ENCODE assay signal across 10 cellular contexts in genomic region chr20:10857362-10858070, GRCh38.
A peak's percentile ranks its signal among the peaks of the same experiment; 100 is the strongest.
DNase-seq lines count a peak whose midpoint lies in the region; ATAC-seq and TF ChIP-seq lines count a peak whose summit lies in the region.
"Had no signal": no experiment of that assay in that cellular context is flagged by ENCODE, and none has a peak within 500 bp of the region (broad histone marks: within the 10 kb centered on the region; RNA-seq: fewer than 3 reads in every experiment).

No MANE protein-coding gene starts in this region.

- H3K9me3 ChIP-seq in right atrium auricular region (no peaks in the 10 kb centered on the region), duodenal mucosa (ENCODE audit: control insufficient read depth in 1 of 2, low read length in 2 of 2) (no peaks in the 10 kb centered on the region), right lobe of liver (no peaks in the 10 kb centered on the region), WERI-Rb-1 (ENCODE audit: severe bottlenecking) (no peaks in the 10 kb centered on the region)

- 29% methylated on average over 6 of the region's 6 CpGs for WGBS in right lobe of liver (ENCODE audit: insufficient coverage, low coverage, low lambda C conversion rate, missing lambda C conversion rate)

- H3K27me3 ChIP-seq in right atrium auricular region (no peaks in the 10 kb centered on the region), duodenal mucosa (ENCODE audit: control insufficient read depth in 1 of 2, insufficient read depth in 2 of 2, low read length in 2 of 2) (no peaks in the 10 kb centered on the region), right lobe of liver (no peaks in the 10 kb centered on the region), WERI-Rb-1 (ENCODE audit: insufficient read depth, low read depth, severe bottlenecking) (no peaks in the 10 kb centered on the region)

- TF ChIP-seq CTCF in right atrium auricular region (IDR thresholded peaks at IDR 0.05) (no peak), right lobe of liver (IDR thresholded peaks at IDR 0.05) (no peak), WERI-Rb-1 (IDR thresholded peaks at IDR 0.05; ENCODE audit: low read depth, low read length) (no peak)

- DNase-seq in Right ventricle myocardium inferior (ENCODE audit: missing footprints) = peak; percentile 64
- no peak for DNase-seq in right atrium auricular region (ENCODE audit: low spot score)
- peak; percentile 29 to 70 (median 68) for DNase-seq in right lobe of liver
- DNase-seq in NCI-H69 (lab: John Stamatoyannopoulos, UW) = no peak
- no peak for DNase-seq in WERI-Rb-1
- no peak for DNase-seq in iPS-NIHi7 (ENCODE audit: extremely low spot score)
- no peak for DNase-seq in cortex of kidney (lab: John Stamatoyannopoulos, UW)
- DNase-seq: activated gamma-delta T cell treated with Interleukin-2 at 50 U/mL for 16 hours, HFFc6 had no signal

- intact Hi-C loops in Right ventricle myocardium inferior (cut with DNase I) = no loop called here
- intact Hi-C loops in right lobe of liver (cut with DNase I) = no loop called here

- no peak overlapping the region for H3K4me3 ChIP-seq in right atrium auricular region
- no peak overlapping the region for H3K4me3 ChIP-seq in duodenal mucosa (ENCODE audit: low read depth in 1 of 2, low read length in 2 of 2)
- H3K4me3 ChIP-seq in right lobe of liver = no peak overlapping the region
- no peak overlapping the region for H3K4me3 ChIP-seq in WERI-Rb-1 (ENCODE audit: low read depth, low read length)

- H3K4me1 ChIP-seq in right atrium auricular region (peaks cover 0 to 16% of the 10 kb centered on the region in 2 donors), duodenal mucosa (ENCODE audit: control insufficient read depth in 1 of 2, insufficient read depth in 2 of 2, low read length in 2 of 2) (peaks cover 18 to 40% of the 10 kb centered on the region in 2 donors), right lobe of liver (peaks cover 0 to 21% (median 3%) of the 10 kb centered on the region in 4 donors)

- H3K27ac ChIP-seq in right atrium auricular region = no peak overlapping the region
- H3K27ac ChIP-seq in duodenal mucosa (ENCODE audit: low read depth, low read length) = peak overlapping the region; percentile 59
- peak overlapping the region in 1 of 3 donors; percentile 76 for H3K27ac ChIP-seq in right lobe of liver
- H3K27ac ChIP-seq in WERI-Rb-1 = no peak overlapping the region

- no peak overlapping the region for H3K9ac ChIP-seq in duodenal mucosa (ENCODE audit: low read depth in 1 of 2, low read length in 2 of 2)

- no peak for TF ChIP-seq POLR2A in right lobe of liver (IDR thresholded peaks at IDR 0.05)

- H3K36me3 ChIP-seq in right atrium auricular region (no peaks in the 10 kb centered on the region), duodenal mucosa (ENCODE audit: control insufficient read depth in 1 of 2, insufficient read depth in 2 of 2, low read length in 2 of 2) (no peaks in the 10 kb centered on the region), right lobe of liver (no peaks in the 10 kb centered on the region), WERI-Rb-1 (no peaks in the 10 kb centered on the region)

- ATAC-seq in Right ventricle myocardium inferior (no peak), right lobe of liver (peak; percentile 69 to 92 (median 88))

Comparison
In these comparisons a context has a peak if more than half of its experiments do, and no peak if none do; other contexts are left out.
1. DNase-seq: peak in Right ventricle myocardium inferior (single experiment) and right lobe of liver (3 of 3); none in right atrium auricular region (single experiment), NCI-H69 (single experiment), WERI-Rb-1 (single experiment), iPS-NIHi7 (single experiment) and cortex of kidney (single experiment).